In the genomic region with DNA sequence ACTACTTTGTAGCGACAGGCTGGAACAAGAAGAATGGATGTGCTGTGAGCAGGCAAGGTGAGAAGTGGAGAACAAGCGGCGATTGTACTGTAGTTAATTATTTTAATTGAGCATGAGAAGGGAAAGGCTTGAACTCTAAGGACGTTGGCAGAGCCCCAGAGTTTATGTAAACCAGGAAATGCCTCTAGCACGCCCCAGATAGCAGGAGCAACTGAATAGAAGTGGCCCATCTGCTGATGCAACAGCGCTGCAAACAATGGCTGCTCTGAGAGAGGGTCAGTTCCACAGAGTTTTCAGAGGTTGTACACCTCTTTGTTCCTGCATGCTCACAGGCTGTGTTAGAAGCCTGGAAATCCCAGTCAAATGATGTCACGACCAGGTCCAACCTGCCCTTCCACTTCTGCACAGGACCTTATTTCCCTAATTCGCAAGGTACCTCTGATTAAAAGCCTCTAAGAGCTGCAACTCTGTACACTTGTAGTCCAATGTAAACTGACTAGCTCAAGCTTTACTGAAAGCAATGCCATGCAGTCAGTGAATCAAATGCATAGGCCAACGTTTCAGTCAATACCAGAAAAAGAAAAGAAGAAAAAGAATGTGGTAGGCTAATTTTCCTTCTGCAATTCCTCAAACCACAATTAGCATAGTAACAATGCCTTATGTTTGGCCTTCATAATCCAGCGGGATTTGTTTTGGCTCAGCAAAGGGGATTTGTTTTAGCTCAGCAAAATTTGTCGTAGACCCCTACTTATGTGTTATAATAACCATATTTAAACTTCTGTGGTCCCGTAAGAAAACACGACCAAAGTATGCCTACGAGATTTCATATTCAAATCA, we compare ENCODE assay signal across 8 cellular contexts.
DNase-seq lines count a peak whose midpoint lies in the region; ATAC-seq, FAIRE-seq and TF ChIP-seq lines count a peak whose summit lies in the region.

No MANE protein-coding gene starts in this region.

- DNase-seq in EL (peak; percentile 54), NCI-H446 treated with DMSO at 0.1 percent for 48 hours (lab: John Stamatoyannopoulos, UW) (peak; percentile 70), dermis blood vessel endothelial cell (peak; percentile 84), lung microvascular endothelial cell (ENCODE audit: low read depth in 2 of 2) (peak; percentile 81 to 82), OCI-M2 (lab: John Stamatoyannopoulos, UW; ENCODE audit: unreplicated experiment) (no peak), aorta (no peak), D721Med (ENCODE audit: insufficient read length, low spot score) (no peak)

- H3K27me3 ChIP-seq in aorta (ENCODE audit: control insufficient read depth in 1 of 2, insufficient read depth in 2 of 2, low read length in 1 of 2), result no peaks in the 10 kb centered on the region

- intact Hi-C loops in aorta (cut with DNase I), result no loop called here

- FAIRE-seq in D721Med (lab: Jason Lieb, UNC), result no peak

- TF ChIP-seq CTCF in D721Med (IDR thresholded peaks at IDR 0.05; ENCODE audit: insufficient read depth, missing control alignments), result no peak

- no peaks in the 10 kb centered on the region for H3K9me3 ChIP-seq in aorta (ENCODE audit: control insufficient read depth, low read length)

- no peaks in the 10 kb centered on the region for H3K4me1 ChIP-seq in aorta (ENCODE audit: control insufficient read depth in 1 of 2, insufficient read depth in 2 of 2, low read length in 2 of 2)

- H3K4me3 ChIP-seq in aorta (ENCODE audit: low read length in 2 of 2), result no peak overlapping the region

- ATAC-seq in aorta (ENCODE audit: low FRiP score), result no peak
- ATAC-seq in GM18520 (IDR thresholded peaks at IDR 0.05; ENCODE audit: unreplicated experiment), result no peak

- no peaks in the 10 kb centered on the region for H3K36me3 ChIP-seq in aorta (ENCODE audit: control insufficient read depth in 1 of 2, insufficient read depth in 2 of 2, low read length in 1 of 2)

- H3K27ac ChIP-seq in aorta (ENCODE audit: low read depth in 1 of 2, low read length in 2 of 2), result no peak overlapping the region

- WGBS in aorta, 2 donors, result 47 to 56% methylated on average over 14 of the region's 14 CpGs

Comparison
In these comparisons a context has a peak if more than half of its experiments do, and no peak if none do; other contexts are left out.
1. DNase-seq: peak in EL (single experiment), NCI-H446 treated with DMSO at 0.1 percent for 48 hours (single experiment), dermis blood vessel endothelial cell (single experiment) and lung microvascular endothelial cell (2 of 2); none in OCI-M2 (single experiment), aorta (0 of 2) and D721Med (single experiment).